Comparison of ENCODE assay signal across 25 cellular contexts in genomic region chr6:30601815-30602641, GRCh38. TPM values are rescaled to one million over a fixed set of nuclear protein-coding genes. Genes with fewer than 3 reads are reported as not detected.
A peak's percentile ranks its signal among the peaks of the same experiment; 100 is the strongest.
DNase-seq lines count a peak whose midpoint lies in the region; ATAC-seq, FAIRE-seq and TF ChIP-seq lines count a peak whose summit lies in the region.
"Had no signal": no experiment of that assay in that cellular context is flagged by ENCODE, and none has a peak within 500 bp of the region (broad histone marks: within the 10 kb centered on the region; RNA-seq: fewer than 3 reads in every experiment).

No MANE protein-coding gene starts in this region.

- CTCF ChIA-PET in activated CD4-positive, alpha-beta memory T cell treated with anti-CD3 and anti-CD28 coated beads for 36 hours (lab: Charles Lee), result interaction anchor here (2.4 kb wide), 1 partner anchor 61 kb away, joined by 9 read pairs; no protein-coding TSS in a partner anchor
- CTCF ChIA-PET in activated CD4-positive, alpha-beta memory T cell treated with anti-CD3 and anti-CD28 coated beads, Interleukin-2, amount 10 ng/mL, durations not matched to agents 7 days and 5 days (lab: Charles Lee), result no interaction called here
- CTCF ChIA-PET in HepG2 (lab: Yijun Ruan, JAX; ENCODE audit: low intra/inter-chr PET ratio, low total read pairs), result no interaction called here

- WGBS in HepG2 (ENCODE audit: low lambda C conversion rate), result 96% methylated on average over 37 of the region's 39 CpGs

- no peak overlapping the region for H2AFZ ChIP-seq in HepG2 (ENCODE audit: low read length)
- H2AFZ ChIP-seq: GM23248, hepatocyte, parathyroid adenoma had no signal

- peak; percentile 2 for ATAC-seq in HepG2
- ATAC-seq in stimulated activated effector memory CD8-positive, alpha-beta T cell treated with anti-CD3 and anti-CD28 coated beads, Interleukin-12 subunit alpha, Interleukin-12 subunit beta, amount 100 ng/mL, for 72 hours, result no peak
- ATAC-seq in GM18870 (IDR thresholded peaks at IDR 0.05; ENCODE audit: unreplicated experiment), result no peak
- ATAC-seq: foreskin keratinocyte had no signal

- H3K4me3 ChIP-seq in HepG2 (replicated peaks in 1 of 3; ENCODE audit: insufficient read depth in 1 of 3, low read depth in 2 of 3, low read length in 3 of 3), result no peak overlapping the region
- H3K4me3 ChIP-seq: GM23248, hepatocyte, transverse colon had no signal

- H3K27ac Mint-ChIP-seq in activated CD4-positive, alpha-beta memory T cell treated with anti-CD3 and anti-CD28 coated beads for 36 hours, result peak overlapping the region; percentile 5
- no peak overlapping the region for H3K27ac Mint-ChIP-seq in activated CD4-positive, alpha-beta memory T cell treated with anti-CD3 and anti-CD28 coated beads, Interleukin-2, amount 10 ng/mL, durations not matched to agents 7 days and 5 days
- peak overlapping the region; percentile 85 for H3K27ac Mint-ChIP-seq in stimulated activated effector memory CD8-positive, alpha-beta T cell treated with anti-CD3 and anti-CD28 coated beads, Interleukin-12 subunit alpha, Interleukin-12 subunit beta, amount 100 ng/mL, for 72 hours
- H3K27ac Mint-ChIP-seq: dendritic cell treated with granulocyte-macrophage colony-stimulating factor and Interleukin-4, amounts not matched to agents 40 ng/mL and 50 ng/mL, for 4 days had no signal

- no peaks in the 10 kb centered on the region for H3K9me3 ChIP-seq in HepG2 (ENCODE audit: low read length)
- H3K9me3 ChIP-seq: transverse colon had no signal

- no peaks in the 10 kb centered on the region for H3K4me1 ChIP-seq in HepG2 (ENCODE audit: insufficient read depth, low read length)
- H3K4me1 ChIP-seq: foreskin keratinocyte, transverse colon had no signal

- H3K36me3 Mint-ChIP-seq in activated CD4-positive, alpha-beta memory T cell treated with anti-CD3 and anti-CD28 coated beads for 36 hours, result peaks cover 57% of the 10 kb centered on the region
- H3K36me3 Mint-ChIP-seq in activated CD4-positive, alpha-beta memory T cell treated with anti-CD3 and anti-CD28 coated beads, Interleukin-2, amount 10 ng/mL, durations not matched to agents 7 days and 5 days (ENCODE audit: low read depth), result peaks cover 73% of the 10 kb centered on the region
- H3K36me3 Mint-ChIP-seq in stimulated activated effector memory CD8-positive, alpha-beta T cell treated with anti-CD3 and anti-CD28 coated beads, Interleukin-12 subunit alpha, Interleukin-12 subunit beta, amount 100 ng/mL, for 72 hours, result peaks cover 100% of the 10 kb centered on the region

- no peaks in the 10 kb centered on the region for H3K79me2 ChIP-seq in HepG2 (ENCODE audit: insufficient read depth, low read length)
- H3K79me2 ChIP-seq: hepatocyte, parathyroid adenoma had no signal

- peaks cover 48 to 58% of the 10 kb centered on the region in 2 experiments for H3K36me3 ChIP-seq in HepG2 (replicated peaks in 1 of 2; ENCODE audit: control insufficient read depth in 1 of 2, insufficient read depth in 2 of 2, low read length in 2 of 2)

- H4K20me1 ChIP-seq in HepG2 (ENCODE audit: insufficient read depth, low read length), result no peaks in the 10 kb centered on the region

- H3K4me1 Mint-ChIP-seq in activated CD4-positive, alpha-beta memory T cell treated with anti-CD3 and anti-CD28 coated beads for 36 hours (ENCODE audit: low read depth), result peaks cover 20% of the 10 kb centered on the region
- H3K4me1 Mint-ChIP-seq in activated CD4-positive, alpha-beta memory T cell treated with anti-CD3 and anti-CD28 coated beads, Interleukin-2, amount 10 ng/mL, durations not matched to agents 7 days and 5 days, result peaks cover 27% of the 10 kb centered on the region
- peaks cover 42% of the 10 kb centered on the region for H3K4me1 Mint-ChIP-seq in stimulated activated effector memory CD8-positive, alpha-beta T cell treated with anti-CD3 and anti-CD28 coated beads, Interleukin-12 subunit alpha, Interleukin-12 subunit beta, amount 100 ng/mL, for 72 hours

- TF ChIP-seq CTCF in HepG2 (CRISPR knock-in tag; IDR thresholded peaks at IDR 0.05), result no peak

- no peak for TF ChIP-seq RAD21 in HepG2 (CRISPR knock-in tag; IDR thresholded peaks at IDR 0.05)

- no peak overlapping the region for H3K27ac ChIP-seq in HepG2 (ENCODE audit: extremely low read length, insufficient read depth, low read length)
- H3K27ac ChIP-seq: foreskin keratinocyte, GM23248, hepatocyte, parathyroid adenoma, transverse colon, WERI-Rb-1 had no signal

- in situ Hi-C loops in HepG2 (cut with HindIII; ENCODE audit: extremely low pct_ligation_motif_present, low pct_unique_long_range_greater_than_20kb), result loop anchor here (5.0 kb wide), 1 partner anchor 120 kb away; no protein-coding TSS in a partner anchor

- H3K9me3 Mint-ChIP-seq in activated CD4-positive, alpha-beta memory T cell treated with anti-CD3 and anti-CD28 coated beads for 36 hours, result no peaks in the 10 kb centered on the region
- H3K9me3 Mint-ChIP-seq in activated CD4-positive, alpha-beta memory T cell treated with anti-CD3 and anti-CD28 coated beads, Interleukin-2, amount 10 ng/mL, durations not matched to agents 7 days and 5 days, result no peaks in the 10 kb centered on the region
- no peaks in the 10 kb centered on the region for H3K9me3 Mint-ChIP-seq in stimulated activated effector memory CD8-positive, alpha-beta T cell treated with anti-CD3 and anti-CD28 coated beads, Interleukin-12 subunit alpha, Interleukin-12 subunit beta, amount 100 ng/mL, for 72 hours
- H3K9me3 Mint-ChIP-seq: dendritic cell treated with granulocyte-macrophage colony-stimulating factor and Interleukin-4, amounts not matched to agents 40 ng/mL and 50 ng/mL, for 4 days had no signal

- no peak overlapping the region for H3K4me3 Mint-ChIP-seq in activated CD4-positive, alpha-beta memory T cell treated with anti-CD3 and anti-CD28 coated beads for 36 hours
- no peak overlapping the region for H3K4me3 Mint-ChIP-seq in activated CD4-positive, alpha-beta memory T cell treated with anti-CD3 and anti-CD28 coated beads, Interleukin-2, amount 10 ng/mL, durations not matched to agents 7 days and 5 days
- no peak overlapping the region for H3K4me3 Mint-ChIP-seq in stimulated activated effector memory CD8-positive, alpha-beta T cell treated with anti-CD3 and anti-CD28 coated beads, Interleukin-12 subunit alpha, Interleukin-12 subunit beta, amount 100 ng/mL, for 72 hours
- H3K4me3 Mint-ChIP-seq: dendritic cell treated with granulocyte-macrophage colony-stimulating factor and Interleukin-4, amounts not matched to agents 40 ng/mL and 50 ng/mL, for 4 days had no signal

- H3K27me3 Mint-ChIP-seq in activated CD4-positive, alpha-beta memory T cell treated with anti-CD3 and anti-CD28 coated beads for 36 hours, result no peaks in the 10 kb centered on the region
- H3K27me3 Mint-ChIP-seq in activated CD4-positive, alpha-beta memory T cell treated with anti-CD3 and anti-CD28 coated beads, Interleukin-2, amount 10 ng/mL, durations not matched to agents 7 days and 5 days, result no peaks in the 10 kb centered on the region
- H3K27me3 Mint-ChIP-seq: dendritic cell treated with granulocyte-macrophage colony-stimulating factor and Interleukin-4, amounts not matched to agents 40 ng/mL and 50 ng/mL, for 4 days had no signal

- BruUV-seq in HepG2 (replicated peaks; lab: Mats Ljungman, UMichigan), result no TSS peak

- FAIRE-seq in HepG2 (lab: Jason Lieb, UNC), result no peak
- FAIRE-seq: D721Med, GM19239, islet of Langerhans had no signal

- peak; percentile 30 to 44; a peak in 3 of 4 replicates for TF ChIP-seq POLR2A in HepG2 (IDR thresholded peaks at IDR 0.05; ENCODE audit: insufficient read depth in 1 of 2, low read depth in 2 of 2, low read length in 2 of 2)

- TF ChIP-seq EP300 in HepG2 (IDR thresholded peaks at IDR 0.05; ENCODE audit: low read depth in 2 of 2, low read length in 2 of 2), result no peak
- no peak for TF ChIP-seq EP300 in HepG2 (CRISPR knock-in tag; IDR thresholded peaks at IDR 0.05; ENCODE audit: borderline replicate concordance)

- H3K27me3 ChIP-seq in HepG2 (ENCODE audit: control insufficient read depth in 1 of 2, insufficient read depth in 2 of 2, low read length in 2 of 2), result no peaks in the 10 kb centered on the region
- H3K27me3 ChIP-seq: foreskin keratinocyte, hepatocyte, transverse colon had no signal

- no peak for DNase-seq in activated CD4-positive, alpha-beta memory T cell treated with anti-CD3 and anti-CD28 coated beads for 36 hours
- no peak for DNase-seq in activated CD4-positive, alpha-beta memory T cell treated with anti-CD3 and anti-CD28 coated beads, Interleukin-2, amount 10 ng/mL, durations not matched to agents 7 days and 5 days
- DNase-seq in HepG2 (ENCODE audit: low spot score) (no peak), NCI-H226 (no peak), NCI-H2227 treated with DMSO at 0.1 percent for 48 hours (lab: John Stamatoyannopoulos, UW) (no peak)
- no peak for DNase-seq in stimulated activated effector memory CD8-positive, alpha-beta T cell treated with anti-CD3 and anti-CD28 coated beads, Interleukin-12 subunit alpha, Interleukin-12 subunit beta, amount 100 ng/mL, for 72 hours (ENCODE audit: low spot score in 2 of 2)
- DNase-seq: activated CD4-positive, alpha-beta T cell treated with anti-CD3 and anti-CD28 coated beads, Interleukin-2, amount 50 U/mL, for 1 hour; amniotic stem cell; foreskin keratinocyte; GM23248; KBM-7; mammary epithelial cell; NCI-H2171 treated with DMSO at 0.1 percent for 48 hours; stimulated activated CD4-positive, alpha-beta T cell treated with anti-CD3 and anti-CD28 coated beads, Interleukin-2, amount 100 ng/mL, for 24 hours; stimulated activated naive CD4-positive, alpha-beta T cell treated with Interleukin-2 at 50 U/mL for 16 hours; transverse colon; WERI-Rb-1 had no signal

- POLR2A ChIA-PET in activated CD4-positive, alpha-beta memory T cell treated with anti-CD3 and anti-CD28 coated beads for 36 hours (lab: Charles Lee), result interaction anchor here (5.9 kb wide), 1 partner anchor 11 kb away, joined by 35 read pairs; no protein-coding TSS in a partner anchor
- POLR2A ChIA-PET in activated CD4-positive, alpha-beta memory T cell treated with anti-CD3 and anti-CD28 coated beads, Interleukin-2, amount 10 ng/mL, durations not matched to agents 7 days and 5 days (lab: Charles Lee), result interaction anchor here (1.0 to 8.9 kb wide), 5 partner anchors 9 to 20 kb away, joined by 3 to 97 read pairs (median 8); partner anchors contain the start of genes MRPS18B and PPP1R10
- POLR2A ChIA-PET in HepG2 (lab: Yijun Ruan, JAX), result interaction anchor here (1.2 to 10.8 kb wide), 6 partner anchors 8 to 71 kb away, joined by 3 to 172 read pairs (median 4); partner anchors contain the start of genes ABCF1 and DHX16

- H3K9ac ChIP-seq in HepG2 (ENCODE audit: insufficient read depth, low read depth, low read length), result no peak overlapping the region
- H3K9ac ChIP-seq: GM23248, parathyroid adenoma had no signal

- intact Hi-C loops in activated CD4-positive, alpha-beta memory T cell treated with anti-CD3 and anti-CD28 coated beads for 36 hours (cut with micrococcal nuclease), result no loop called here
- intact Hi-C loops in HepG2 (cut with micrococcal nuclease; ENCODE audit: unreplicated experiment), result no loop called here

- no peak overlapping the region for H3K4me2 ChIP-seq in HepG2 (ENCODE audit: low read depth, low read length)
- H3K4me2 ChIP-seq: hepatocyte had no signal

RNA-seq across cellular contexts. Expression of gene PPP1R10, which starts 15.0 kb away (rescaled TPM):
- 10 to 100 TPM; 64.5 to 67.4 TPM for total RNA-seq in activated CD4-positive, alpha-beta memory T cell treated with anti-CD3 and anti-CD28 coated beads for 36 hours
- total RNA-seq in activated CD4-positive, alpha-beta memory T cell treated with anti-CD3 and anti-CD28 coated beads, Interleukin-2, amount 10 ng/mL, durations not matched to agents 7 days and 5 days, result 100 to 1,000 TPM in 1 of 2 experiments, 10 to 100 TPM in 1; 96.1 to 103 TPM
- 25.6 TPM for polyA plus RNA-seq in PFSK-1 (2012; ENCODE audit: insufficient read length, low read depth)
- 19.5 and 38.4 TPM in 2 replicates for total RNA-seq in HepG2 (2016; rRNA removed; fragmentation: Illumina TruSeq; extraction: Trizol)
- total RNA-seq in HepG2 (2016; cell fraction: cytosol; rRNA removed; fragmentation: Illumina TruSeq; extraction: Trizol; ENCODE audit: low read depth), result 5.1 and 5.4 TPM in 2 replicates
- total RNA-seq in HepG2 (2016; cell fraction: insoluble cytoplasmic fraction; rRNA removed; fragmentation: Illumina TruSeq; extraction: Trizol), result 13.2 and 42.6 TPM in 2 replicates
- 19.2 and 21.3 TPM in 2 replicates for total RNA-seq in HepG2 (2016; cell fraction: membrane; rRNA removed; fragmentation: Illumina TruSeq; extraction: Trizol)
- total RNA-seq in HepG2 (2016; cell fraction: nucleus; rRNA removed; fragmentation: Illumina TruSeq; extraction: Trizol), result 91.7 and 92.9 TPM in 2 replicates
- polyA plus RNA-seq in HepG2 (2011; rRNA removed), result 24.2 and 26.3 TPM in 2 replicates
- 7.9 and 8.8 TPM in 2 replicates for polyA plus RNA-seq in HepG2 (2011; cell fraction: cytosol; rRNA removed)
- 65.0 and 73.1 TPM in 2 replicates for polyA plus RNA-seq in HepG2 (2011; cell fraction: nucleus; rRNA removed)
- polyA plus RNA-seq in HepG2 (2012), result 21.8 and 27.4 TPM in 2 replicates
- 1.3 and 1.7 TPM in 2 replicates for polyA plus RNA-seq in HepG2 (2016; cell fraction: cytosol; fragmentation: Illumina TruSeq; extraction: Trizol; ENCODE audit: low read depth)
- 13.5 and 21.2 TPM in 2 replicates for polyA plus RNA-seq in HepG2 (2016; cell fraction: insoluble cytoplasmic fraction; fragmentation: Illumina TruSeq; extraction: Trizol; ENCODE audit: low read depth)
- polyA plus RNA-seq in HepG2 (2016; cell fraction: membrane; fragmentation: Illumina TruSeq; extraction: Trizol; ENCODE audit: low read depth), result 3.0 and 3.3 TPM in 2 replicates
- polyA plus RNA-seq in HepG2 (2016; cell fraction: nucleus; fragmentation: Illumina TruSeq; extraction: Trizol; ENCODE audit: insufficient read depth, low read depth), result 51.3 and 58.2 TPM in 2 replicates
- 75.0 and 146 TPM in 2 replicates for polyA minus RNA-seq in HepG2 (2011; rRNA and poly(A)+ RNA removed; ENCODE audit: low replicate concordance)
- polyA minus RNA-seq in HepG2 (2011; cell fraction: cytosol; rRNA and poly(A)+ RNA removed), result 20.5 and 21.2 TPM in 2 replicates
- 501 and 572 TPM in 2 replicates for polyA minus RNA-seq in HepG2 (2011; cell fraction: nucleus; rRNA and poly(A)+ RNA removed)

RNA-seq across cellular contexts. Expression of gene MRPS18B, which starts 15.6 kb away (rescaled TPM):
- 10 to 100 TPM; 90.9 to 95.3 TPM for total RNA-seq in activated CD4-positive, alpha-beta memory T cell treated with anti-CD3 and anti-CD28 coated beads for 36 hours
- total RNA-seq in activated CD4-positive, alpha-beta memory T cell treated with anti-CD3 and anti-CD28 coated beads, Interleukin-2, amount 10 ng/mL, durations not matched to agents 7 days and 5 days, result 10 to 100 TPM; 42.4 to 42.8 TPM
- 140 TPM for polyA plus RNA-seq in PFSK-1 (2012; ENCODE audit: insufficient read length, low read depth)
- 125 and 143 TPM in 2 replicates for total RNA-seq in HepG2 (2016; rRNA removed; fragmentation: Illumina TruSeq; extraction: Trizol)
- total RNA-seq in HepG2 (2016; cell fraction: cytosol; rRNA removed; fragmentation: Illumina TruSeq; extraction: Trizol; ENCODE audit: low read depth), result 32.6 TPM in 2 replicates
- 120 and 146 TPM in 2 replicates for total RNA-seq in HepG2 (2016; cell fraction: insoluble cytoplasmic fraction; rRNA removed; fragmentation: Illumina TruSeq; extraction: Trizol)
- 53.3 and 56.2 TPM in 2 replicates for total RNA-seq in HepG2 (2016; cell fraction: membrane; rRNA removed; fragmentation: Illumina TruSeq; extraction: Trizol)
- 38.3 and 39.9 TPM in 2 replicates for total RNA-seq in HepG2 (2016; cell fraction: nucleus; rRNA removed; fragmentation: Illumina TruSeq; extraction: Trizol)
- polyA plus RNA-seq in HepG2 (2011; rRNA removed), result 120 and 131 TPM in 2 replicates
- 137 and 149 TPM in 2 replicates for polyA plus RNA-seq in HepG2 (2011; cell fraction: cytosol; rRNA removed)
- polyA plus RNA-seq in HepG2 (2011; cell fraction: nucleus; rRNA removed), result 25.6 and 35.8 TPM in 2 replicates
- 83.8 and 84.0 TPM in 2 replicates for polyA plus RNA-seq in HepG2 (2012)
- polyA plus RNA-seq in HepG2 (2016; cell fraction: cytosol; fragmentation: Illumina TruSeq; extraction: Trizol; ENCODE audit: low read depth), result 28.1 and 28.2 TPM in 2 replicates
- polyA plus RNA-seq in HepG2 (2016; cell fraction: insoluble cytoplasmic fraction; fragmentation: Illumina TruSeq; extraction: Trizol; ENCODE audit: low read depth), result 143 and 157 TPM in 2 replicates
- polyA plus RNA-seq in HepG2 (2016; cell fraction: membrane; fragmentation: Illumina TruSeq; extraction: Trizol; ENCODE audit: low read depth), result 41.0 and 43.8 TPM in 2 replicates
- polyA plus RNA-seq in HepG2 (2016; cell fraction: nucleus; fragmentation: Illumina TruSeq; extraction: Trizol; ENCODE audit: insufficient read depth, low read depth), result 60.4 and 64.4 TPM in 2 replicates
- 114 and 157 TPM in 2 replicates for polyA minus RNA-seq in HepG2 (2011; rRNA and poly(A)+ RNA removed; ENCODE audit: low replicate concordance)
- 64.3 and 74.7 TPM in 2 replicates for polyA minus RNA-seq in HepG2 (2011; cell fraction: cytosol; rRNA and poly(A)+ RNA removed)
- 20.7 and 27.8 TPM in 2 replicates for polyA minus RNA-seq in HepG2 (2011; cell fraction: nucleus; rRNA and poly(A)+ RNA removed)

RNA-seq across cellular contexts. Expression of gene ATAT1, which starts 24.6 kb away (rescaled TPM):
- total RNA-seq in activated CD4-positive, alpha-beta memory T cell treated with anti-CD3 and anti-CD28 coated beads for 36 hours, result 1 to 10 TPM; 7.6 to 8.7 TPM
- 1 to 10 TPM; 6.3 to 8.0 TPM for total RNA-seq in activated CD4-positive, alpha-beta memory T cell treated with anti-CD3 and anti-CD28 coated beads, Interleukin-2, amount 10 ng/mL, durations not matched to agents 7 days and 5 days
- 13.1 TPM for polyA plus RNA-seq in PFSK-1 (2012; ENCODE audit: insufficient read length, low read depth)
- total RNA-seq in HepG2 (2016; rRNA removed; fragmentation: Illumina TruSeq; extraction: Trizol), result 5.4 and 9.2 TPM in 2 replicates
- total RNA-seq in HepG2 (2016; cell fraction: cytosol; rRNA removed; fragmentation: Illumina TruSeq; extraction: Trizol; ENCODE audit: low read depth), result 3.2 and 3.8 TPM in 2 replicates
- total RNA-seq in HepG2 (2016; cell fraction: insoluble cytoplasmic fraction; rRNA removed; fragmentation: Illumina TruSeq; extraction: Trizol), result 4.1 and 8.8 TPM in 2 replicates
- 4.9 and 5.1 TPM in 2 replicates for total RNA-seq in HepG2 (2016; cell fraction: membrane; rRNA removed; fragmentation: Illumina TruSeq; extraction: Trizol)
- 15.0 and 18.1 TPM in 2 replicates for total RNA-seq in HepG2 (2016; cell fraction: nucleus; rRNA removed; fragmentation: Illumina TruSeq; extraction: Trizol)
- polyA plus RNA-seq in HepG2 (2011; rRNA removed), result 23.4 and 23.6 TPM in 2 replicates
- 10.8 and 11.0 TPM in 2 replicates for polyA plus RNA-seq in HepG2 (2011; cell fraction: cytosol; rRNA removed)
- polyA plus RNA-seq in HepG2 (2011; cell fraction: nucleus; rRNA removed), result 109 and 119 TPM in 2 replicates
- 20.0 and 22.9 TPM in 2 replicates for polyA plus RNA-seq in HepG2 (2012)
- 5.4 and 5.6 TPM in 2 replicates for polyA plus RNA-seq in HepG2 (2016; cell fraction: cytosol; fragmentation: Illumina TruSeq; extraction: Trizol; ENCODE audit: low read depth)
- polyA plus RNA-seq in HepG2 (2016; cell fraction: insoluble cytoplasmic fraction; fragmentation: Illumina TruSeq; extraction: Trizol; ENCODE audit: low read depth), result 9.1 and 11.5 TPM in 2 replicates
- 6.3 and 6.4 TPM in 2 replicates for polyA plus RNA-seq in HepG2 (2016; cell fraction: membrane; fragmentation: Illumina TruSeq; extraction: Trizol; ENCODE audit: low read depth)
- 79.3 and 83.9 TPM in 2 replicates for polyA plus RNA-seq in HepG2 (2016; cell fraction: nucleus; fragmentation: Illumina TruSeq; extraction: Trizol; ENCODE audit: insufficient read depth, low read depth)
- polyA minus RNA-seq in HepG2 (2011; rRNA and poly(A)+ RNA removed; ENCODE audit: low replicate concordance), result 1.2 and 8.8 TPM in 2 replicates
- polyA minus RNA-seq in HepG2 (2011; cell fraction: cytosol; rRNA and poly(A)+ RNA removed), result 5.5 and 8.2 TPM in 2 replicates
- polyA minus RNA-seq in HepG2 (2011; cell fraction: nucleus; rRNA and poly(A)+ RNA removed), result 26.5 and 34.9 TPM in 2 replicates

RNA-seq across cellular contexts. Expression of gene ABCF1, which starts 30.8 kb away (rescaled TPM):
- 10 to 100 TPM; 87.0 to 87.1 TPM for total RNA-seq in activated CD4-positive, alpha-beta memory T cell treated with anti-CD3 and anti-CD28 coated beads for 36 hours
- 10 to 100 TPM; 64.3 to 65.2 TPM for total RNA-seq in activated CD4-positive, alpha-beta memory T cell treated with anti-CD3 and anti-CD28 coated beads, Interleukin-2, amount 10 ng/mL, durations not matched to agents 7 days and 5 days
- polyA plus RNA-seq in PFSK-1 (2012; ENCODE audit: insufficient read length, low read depth), result 115 TPM
- 98.9 and 104 TPM in 2 replicates for total RNA-seq in HepG2 (2016; rRNA removed; fragmentation: Illumina TruSeq; extraction: Trizol)
- 8.1 and 8.9 TPM in 2 replicates for total RNA-seq in HepG2 (2016; cell fraction: cytosol; rRNA removed; fragmentation: Illumina TruSeq; extraction: Trizol; ENCODE audit: low read depth)
- 89.2 and 106 TPM in 2 replicates for total RNA-seq in HepG2 (2016; cell fraction: insoluble cytoplasmic fraction; rRNA removed; fragmentation: Illumina TruSeq; extraction: Trizol)
- total RNA-seq in HepG2 (2016; cell fraction: membrane; rRNA removed; fragmentation: Illumina TruSeq; extraction: Trizol), result 23.0 and 27.5 TPM in 2 replicates
- 61.2 and 71.0 TPM in 2 replicates for total RNA-seq in HepG2 (2016; cell fraction: nucleus; rRNA removed; fragmentation: Illumina TruSeq; extraction: Trizol)
- polyA plus RNA-seq in HepG2 (2011; rRNA removed), result 25.4 and 33.7 TPM in 2 replicates
- polyA plus RNA-seq in HepG2 (2011; cell fraction: cytosol; rRNA removed), result 35.0 and 35.5 TPM in 2 replicates
- polyA plus RNA-seq in HepG2 (2011; cell fraction: nucleus; rRNA removed), result 75.1 and 116 TPM in 2 replicates
- 50.5 and 61.2 TPM in 2 replicates for polyA plus RNA-seq in HepG2 (2012)
- 5.5 and 7.0 TPM in 2 replicates for polyA plus RNA-seq in HepG2 (2016; cell fraction: cytosol; fragmentation: Illumina TruSeq; extraction: Trizol; ENCODE audit: low read depth)
- 87.5 and 108 TPM in 2 replicates for polyA plus RNA-seq in HepG2 (2016; cell fraction: insoluble cytoplasmic fraction; fragmentation: Illumina TruSeq; extraction: Trizol; ENCODE audit: low read depth)
- polyA plus RNA-seq in HepG2 (2016; cell fraction: membrane; fragmentation: Illumina TruSeq; extraction: Trizol; ENCODE audit: low read depth), result 13.4 and 16.7 TPM in 2 replicates
- 107 and 118 TPM in 2 replicates for polyA plus RNA-seq in HepG2 (2016; cell fraction: nucleus; fragmentation: Illumina TruSeq; extraction: Trizol; ENCODE audit: insufficient read depth, low read depth)
- polyA minus RNA-seq in HepG2 (2011; rRNA and poly(A)+ RNA removed; ENCODE audit: low replicate concordance), result 69.0 and 79.0 TPM in 2 replicates
- 37.8 and 41.4 TPM in 2 replicates for polyA minus RNA-seq in HepG2 (2011; cell fraction: cytosol; rRNA and poly(A)+ RNA removed)
- 51.5 and 64.8 TPM in 2 replicates for polyA minus RNA-seq in HepG2 (2011; cell fraction: nucleus; rRNA and poly(A)+ RNA removed)

RNA-seq across cellular contexts. Expression of gene C6orf136, which starts 44.9 kb away (rescaled TPM):
- 10 to 100 TPM; 32.7 to 37.5 TPM for total RNA-seq in activated CD4-positive, alpha-beta memory T cell treated with anti-CD3 and anti-CD28 coated beads for 36 hours
- 10 to 100 TPM; 21.7 to 24.4 TPM for total RNA-seq in activated CD4-positive, alpha-beta memory T cell treated with anti-CD3 and anti-CD28 coated beads, Interleukin-2, amount 10 ng/mL, durations not matched to agents 7 days and 5 days
- 35.7 TPM for polyA plus RNA-seq in PFSK-1 (2012; ENCODE audit: insufficient read length, low read depth)
- 9.2 and 12.0 TPM in 2 replicates for total RNA-seq in HepG2 (2016; rRNA removed; fragmentation: Illumina TruSeq; extraction: Trizol)
- total RNA-seq in HepG2 (2016; cell fraction: cytosol; rRNA removed; fragmentation: Illumina TruSeq; extraction: Trizol; ENCODE audit: low read depth), result 33.8 and 41.8 TPM in 2 replicates
- 8.9 and 10.1 TPM in 2 replicates for total RNA-seq in HepG2 (2016; cell fraction: insoluble cytoplasmic fraction; rRNA removed; fragmentation: Illumina TruSeq; extraction: Trizol)
- total RNA-seq in HepG2 (2016; cell fraction: membrane; rRNA removed; fragmentation: Illumina TruSeq; extraction: Trizol), result 12.4 and 18.6 TPM in 2 replicates
- 12.8 and 13.7 TPM in 2 replicates for total RNA-seq in HepG2 (2016; cell fraction: nucleus; rRNA removed; fragmentation: Illumina TruSeq; extraction: Trizol)
- 26.2 and 30.1 TPM in 2 replicates for polyA plus RNA-seq in HepG2 (2011; rRNA removed)
- 17.0 and 17.6 TPM in 2 replicates for polyA plus RNA-seq in HepG2 (2011; cell fraction: cytosol; rRNA removed)
- 79.6 and 93.9 TPM in 2 replicates for polyA plus RNA-seq in HepG2 (2011; cell fraction: nucleus; rRNA removed)
- polyA plus RNA-seq in HepG2 (2012), result 22.0 and 33.4 TPM in 2 replicates
- polyA plus RNA-seq in HepG2 (2016; cell fraction: cytosol; fragmentation: Illumina TruSeq; extraction: Trizol; ENCODE audit: low read depth), result 10.0 and 11.2 TPM in 2 replicates
- 12.8 and 17.8 TPM in 2 replicates for polyA plus RNA-seq in HepG2 (2016; cell fraction: insoluble cytoplasmic fraction; fragmentation: Illumina TruSeq; extraction: Trizol; ENCODE audit: low read depth)
- polyA plus RNA-seq in HepG2 (2016; cell fraction: membrane; fragmentation: Illumina TruSeq; extraction: Trizol; ENCODE audit: low read depth), result 15.4 and 15.6 TPM in 2 replicates
- 42.7 and 49.6 TPM in 2 replicates for polyA plus RNA-seq in HepG2 (2016; cell fraction: nucleus; fragmentation: Illumina TruSeq; extraction: Trizol; ENCODE audit: insufficient read depth, low read depth)
- 24.3 and 32.9 TPM in 2 replicates for polyA minus RNA-seq in HepG2 (2011; rRNA and poly(A)+ RNA removed; ENCODE audit: low replicate concordance)
- polyA minus RNA-seq in HepG2 (2011; cell fraction: cytosol; rRNA and poly(A)+ RNA removed), result 13.4 and 18.0 TPM in 2 replicates
- 13.8 and 16.6 TPM in 2 replicates for polyA minus RNA-seq in HepG2 (2011; cell fraction: nucleus; rRNA and poly(A)+ RNA removed)
